In the genomic region with DNA sequence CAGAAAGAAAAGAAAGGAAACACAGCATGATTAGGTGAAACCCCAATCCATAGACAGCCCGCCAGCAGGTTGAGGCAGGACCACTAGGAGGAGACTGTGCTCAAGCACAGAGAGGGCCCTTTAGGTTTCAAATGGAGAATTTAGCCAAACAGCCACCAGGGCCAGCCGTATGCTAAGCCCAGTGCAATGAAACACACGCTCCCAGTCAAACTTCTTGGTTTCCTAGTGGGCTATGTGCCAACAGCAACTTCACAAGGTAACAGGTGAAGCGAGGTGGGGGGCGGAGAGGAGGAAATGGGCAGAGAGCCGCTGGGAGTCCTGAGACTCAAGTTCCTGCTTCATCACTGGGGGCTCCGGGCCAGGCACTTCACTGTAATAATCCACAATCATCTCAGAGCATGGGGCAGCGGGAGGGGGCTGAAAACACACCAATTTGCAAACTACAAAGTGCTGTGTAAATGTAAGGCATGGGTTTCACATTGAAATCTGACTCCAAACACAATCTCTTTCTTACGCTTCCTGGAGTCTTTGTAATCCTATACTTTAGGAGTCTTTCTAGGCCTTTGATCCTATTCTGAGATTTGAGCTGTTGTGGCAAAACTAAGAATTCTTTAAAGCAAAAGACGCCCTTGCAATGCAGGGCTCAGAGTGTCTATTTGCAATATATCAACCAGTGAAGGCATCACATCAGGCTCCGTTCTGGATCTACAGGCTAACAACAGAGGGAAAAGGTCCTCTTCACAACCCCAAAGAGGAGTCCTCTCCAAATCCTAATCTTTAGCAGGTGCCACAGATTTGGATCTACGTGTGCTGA, we compare ENCODE assay signal across 8 cellular contexts.
DNase-seq lines count a peak whose midpoint lies in the region; ATAC-seq and TF ChIP-seq lines count a peak whose summit lies in the region.

No MANE protein-coding gene starts in this region.

- H3K27ac Mint-ChIP-seq in HFFc6, result no peak overlapping the region

- H3K4me1 Mint-ChIP-seq in HFFc6 (ENCODE audit: low read depth), result 0 out of 2 replicates have a peak, but pooled peaks cover 15% of the 10 kb centered on the region

- H3K4me3 Mint-ChIP-seq in HFFc6, result no peak overlapping the region

- no peaks in the 10 kb centered on the region for H3K36me3 Mint-ChIP-seq in HFFc6 (ENCODE audit: low read depth)

- H3K4me1 ChIP-seq in ascending aorta, result peaks cover 0 to 3% of the 10 kb centered on the region in 2 donors
- no peaks in the 10 kb centered on the region for H3K4me1 ChIP-seq in gastrocnemius medialis

- H3K36me3 ChIP-seq in ascending aorta (no peaks in the 10 kb centered on the region), gastrocnemius medialis (no peaks in the 10 kb centered on the region)

- no peak for TF ChIP-seq POLR2A in gastrocnemius medialis (IDR thresholded peaks at IDR 0.05)

- peaks cover 9% of the 10 kb centered on the region for H3K27me3 Mint-ChIP-seq in HFFc6 (ENCODE audit: insufficient read depth)

- TF ChIP-seq CTCF in GM13977 (IDR thresholded peaks at IDR 0.05; ENCODE audit: extremely low read depth, insufficient read depth, missing control alignments) (peak; percentile 62), HFFc6 (IDR thresholded peaks at IDR 0.05) (peak; percentile 83), ascending aorta (IDR thresholded peaks at IDR 0.05) (peak; percentile 29 to 50 (median 31)), gastrocnemius medialis (IDR thresholded peaks at IDR 0.05 in 4 of 5, conservative IDR thresholded peaks at IDR 0.05 in 1 of 5) (peak in 2 of 5 experiments; percentile 10 to 15)

- H3K27me3 ChIP-seq in ascending aorta (no peaks in the 10 kb centered on the region), gastrocnemius medialis (no peaks in the 10 kb centered on the region)

- H3K27ac ChIP-seq in ascending aorta (no peak overlapping the region), gastrocnemius medialis (no peak overlapping the region)

- no peak for ATAC-seq in gastrocnemius medialis

- in situ Hi-C loops in GM13977 (cut with MboI; ENCODE audit: low pct_unique_long_range_greater_than_20kb, low sequenced_read_pairs, unreplicated experiment), result loop anchor here (5.0 to 25.0 kb wide), 3 partner anchors 121 to 506 kb away; no protein-coding TSS in a partner anchor
- in situ Hi-C loops in gastrocnemius medialis (cut with MboI; ENCODE audit: low sequenced_read_pairs in 4 of 4), result loop anchor here in 3 of 4 donors (5.0 to 25.0 kb wide), 5 partner anchors 116 to 258 kb away; no protein-coding TSS in a partner anchor

- intact Hi-C loops in ascending aorta (cut with DNase I), result loop anchor here (5.0 to 10.0 kb wide), 3 partner anchors 218 to 521 kb away; no protein-coding TSS in a partner anchor
- intact Hi-C loops in gastrocnemius medialis (cut with DNase I; ENCODE audit: low total_unique reads), result no loop called here

- peak; percentile 20 for DNase-seq in GM13977 (ENCODE audit: low spot score)
- peak; percentile 41 for DNase-seq in HFFc6
- DNase-seq in NAMALWA (ENCODE audit: low spot score), result peak; percentile 54
- DNase-seq in T-helper 22 cell (ENCODE audit: low read depth), result peak; percentile 8
- no peak for DNase-seq in ascending aorta (ENCODE audit: low spot score in 2 of 2)
- DNase-seq in islet precursor cell, result peak; percentile 65
- peak; percentile 27 for DNase-seq in stimulated activated CD8-positive, alpha-beta memory T cell treated with anti-CD3 and anti-CD28 coated beads, Interleukin-12 subunit alpha, Interleukin-12 subunit beta, amount 100 ng/mL, for 4 hours (ENCODE audit: low read depth)
- no peak for DNase-seq in gastrocnemius medialis

- no peaks in the 10 kb centered on the region for H3K9me3 ChIP-seq in ascending aorta
- H3K9me3 ChIP-seq in gastrocnemius medialis, result no peaks in the 10 kb centered on the region

- no peaks in the 10 kb centered on the region for H3K9me3 Mint-ChIP-seq in HFFc6

- H3K4me3 ChIP-seq in ascending aorta (peak overlapping the region in 1 of 2 donors; percentile 25), gastrocnemius medialis (no peak overlapping the region)

Comparison
In these comparisons a context has a peak if more than half of its experiments do, and no peak if none do; other contexts are left out.
1. DNase-seq: peak in GM13977 (single experiment), HFFc6 (single experiment), NAMALWA (single experiment), T-helper 22 cell (single experiment), islet precursor cell (single experiment) and stimulated activated CD8-positive, alpha-beta memory T cell treated with anti-CD3 and anti-CD28 coated beads, Interleukin-12 subunit alpha, Interleukin-12 subunit beta, amount 100 ng/mL, for 4 hours (single experiment); none in ascending aorta (0 of 2) and gastrocnemius medialis (0 of 2).